Comparison of ENCODE assay signal across 20 cellular contexts in genomic region chr12:19220205-19220604, GRCh38.
DNase-seq lines count a peak whose midpoint lies in the region; ATAC-seq and TF ChIP-seq lines count a peak whose summit lies in the region.
"Had no signal": no experiment of that assay in that cellular context is flagged by ENCODE, and none has a peak within 500 bp of the region (broad histone marks: within the 10 kb centered on the region; RNA-seq: fewer than 3 reads in every experiment).

No MANE protein-coding gene starts in this region.

- H3K27me3 Mint-ChIP-seq in activated CD8-positive, alpha-beta memory T cell treated with anti-CD3 and anti-CD28 coated beads, Interleukin-2, amount 10 ng/mL, durations not matched to agents 7 days and 5 days: no peaks in the 10 kb centered on the region

- H3K36me3 Mint-ChIP-seq in activated CD8-positive, alpha-beta memory T cell treated with anti-CD3 and anti-CD28 coated beads, Interleukin-2, amount 10 ng/mL, durations not matched to agents 7 days and 5 days: no peaks in the 10 kb centered on the region
- H3K36me3 Mint-ChIP-seq in stimulated activated effector memory CD8-positive, alpha-beta T cell treated with anti-CD3 and anti-CD28 coated beads, Interleukin-12 subunit alpha, Interleukin-12 subunit beta, amount 100 ng/mL, for 72 hours: no peaks in the 10 kb centered on the region
- H3K36me3 Mint-ChIP-seq: natural killer cell had no signal

- peak; percentile 49 for ATAC-seq in activated CD8-positive, alpha-beta memory T cell treated with anti-CD3 and anti-CD28 coated beads, Interleukin-2, amount 10 ng/mL, durations not matched to agents 7 days and 5 days
- ATAC-seq in stimulated activated effector memory CD8-positive, alpha-beta T cell treated with anti-CD3 and anti-CD28 coated beads, Interleukin-12 subunit alpha, Interleukin-12 subunit beta, amount 100 ng/mL, for 72 hours: peak; percentile 83
- ATAC-seq: HepG2, lower lobe of right lung, natural killer cell had no signal

- POLR2A ChIA-PET in RWPE1 (lab: Yijun Ruan, JAX; ENCODE audit: low non-redundant PET): no interaction called here

- CTCF ChIA-PET in activated CD8-positive, alpha-beta memory T cell treated with anti-CD3 and anti-CD28 coated beads, Interleukin-2, amount 10 ng/mL, durations not matched to agents 7 days and 5 days (lab: Charles Lee): no interaction called here
- CTCF ChIA-PET in RWPE1 (lab: Yijun Ruan, JAX): interaction anchor here (1.0 kb wide), 1 partner anchor 34 kb away, joined by 3 read pairs; no protein-coding TSS in a partner anchor

- H3K4me1 Mint-ChIP-seq in activated CD8-positive, alpha-beta memory T cell treated with anti-CD3 and anti-CD28 coated beads, Interleukin-2, amount 10 ng/mL, durations not matched to agents 7 days and 5 days: peaks cover 8% of the 10 kb centered on the region
- peaks cover 11% of the 10 kb centered on the region for H3K4me1 Mint-ChIP-seq in stimulated activated effector memory CD8-positive, alpha-beta T cell treated with anti-CD3 and anti-CD28 coated beads, Interleukin-12 subunit alpha, Interleukin-12 subunit beta, amount 100 ng/mL, for 72 hours
- H3K4me1 Mint-ChIP-seq: natural killer cell had no signal

- no peaks in the 10 kb centered on the region for H3K9me3 Mint-ChIP-seq in activated CD8-positive, alpha-beta memory T cell treated with anti-CD3 and anti-CD28 coated beads, Interleukin-2, amount 10 ng/mL, durations not matched to agents 7 days and 5 days (ENCODE audit: low read depth)
- no peaks in the 10 kb centered on the region for H3K9me3 Mint-ChIP-seq in stimulated activated effector memory CD8-positive, alpha-beta T cell treated with anti-CD3 and anti-CD28 coated beads, Interleukin-12 subunit alpha, Interleukin-12 subunit beta, amount 100 ng/mL, for 72 hours
- H3K9me3 Mint-ChIP-seq: activated T-helper 1 cell treated with anti-CD3 and anti-CD28 coated beads, Interleukin-12 subunit alpha, Interleukin-12 subunit beta, Interleukin-2, Interleukin-4 antibody, amounts not matched to agents 30 ng/mL and 10 ng/mL and 1 ng/mL, durations not matched to agents 14 hours and 24 hours and 36 hours; natural killer cell had no signal

- H3K27ac ChIP-seq in RWPE1 (no peak overlapping the region), epithelial cell of prostate (peak overlapping the region; percentile 66)
- H3K27ac ChIP-seq: colonic mucosa, esophagus muscularis mucosa, lower lobe of right lung, SJCRH30 had no signal

- H3K27ac Mint-ChIP-seq in activated CD8-positive, alpha-beta memory T cell treated with anti-CD3 and anti-CD28 coated beads, Interleukin-2, amount 10 ng/mL, durations not matched to agents 7 days and 5 days: no peak overlapping the region
- H3K27ac Mint-ChIP-seq in stimulated activated effector memory CD8-positive, alpha-beta T cell treated with anti-CD3 and anti-CD28 coated beads, Interleukin-12 subunit alpha, Interleukin-12 subunit beta, amount 100 ng/mL, for 72 hours: no peak overlapping the region
- H3K27ac Mint-ChIP-seq: activated T-helper 1 cell treated with anti-CD3 and anti-CD28 coated beads, Interleukin-12 subunit alpha, Interleukin-12 subunit beta, Interleukin-2, Interleukin-4 antibody, amounts not matched to agents 30 ng/mL and 10 ng/mL and 1 ng/mL, durations not matched to agents 14 hours and 24 hours and 36 hours; natural killer cell had no signal

- no peak for TF ChIP-seq CTCF in RWPE1 (conservative IDR thresholded peaks at IDR 0.05; ENCODE audit: low read depth)

- no peak for DNase-seq in activated CD8-positive, alpha-beta memory T cell treated with anti-CD3 and anti-CD28 coated beads, Interleukin-2, amount 10 ng/mL, durations not matched to agents 7 days and 5 days
- no peak for DNase-seq in activated CD8-positive, alpha-beta memory T cell treated with anti-CD3 and anti-CD28 coated beads, Interleukin-2, amount 50 U/mL, for 4 hours
- DNase-seq in RWPE1 (ENCODE audit: low spot score) (peak; percentile 15), epithelial cell of prostate (ENCODE audit: low read depth, low spot score) (no peak), NCI-H1436 (lab: John Stamatoyannopoulos, UW) (no peak), NCI-H748 treated with DMSO at 0.1 percent for 48 hours (lab: John Stamatoyannopoulos, UW) (no peak)
- no peak for DNase-seq in stimulated activated effector memory CD8-positive, alpha-beta T cell treated with anti-CD3 and anti-CD28 coated beads, Interleukin-12 subunit alpha, Interleukin-12 subunit beta, amount 100 ng/mL, for 72 hours (ENCODE audit: low spot score in 2 of 2)
- no peak for DNase-seq in effector CD8-positive, alpha-beta T cell (lab: John Stamatoyannopoulos, UW)
- DNase-seq: 8988T, colonic mucosa, COR-L47, lower lobe of right lung, natural killer cell, NCI-H1092, NCI-H2171, SJCRH30, substantia nigra had no signal

- no peak overlapping the region for H3K4me3 Mint-ChIP-seq in activated CD8-positive, alpha-beta memory T cell treated with anti-CD3 and anti-CD28 coated beads, Interleukin-2, amount 10 ng/mL, durations not matched to agents 7 days and 5 days
- no peak overlapping the region for H3K4me3 Mint-ChIP-seq in stimulated activated effector memory CD8-positive, alpha-beta T cell treated with anti-CD3 and anti-CD28 coated beads, Interleukin-12 subunit alpha, Interleukin-12 subunit beta, amount 100 ng/mL, for 72 hours
- H3K4me3 Mint-ChIP-seq: activated T-helper 1 cell treated with anti-CD3 and anti-CD28 coated beads, Interleukin-12 subunit alpha, Interleukin-12 subunit beta, Interleukin-2, Interleukin-4 antibody, amounts not matched to agents 30 ng/mL and 10 ng/mL and 1 ng/mL, durations not matched to agents 14 hours and 24 hours and 36 hours; natural killer cell had no signal
